9 cellular contexts compared by ENCODE assay signal in genomic region chr1:3501856-3502665, GRCh38. TPM values are rescaled to one million over a fixed set of nuclear protein-coding genes. Genes with fewer than 3 reads are reported as not detected.
DNase-seq lines count a peak whose midpoint lies in the region; ATAC-seq and TF ChIP-seq lines count a peak whose summit lies in the region.
"Had no signal": no experiment of that assay in that cellular context is flagged by ENCODE, and none has a peak within 500 bp of the region (broad histone marks: within the 10 kb centered on the region; RNA-seq: fewer than 3 reads in every experiment).

No MANE protein-coding gene starts in this region.

- WGBS in psoas muscle, 3 donors, result 54 to 66% (median 56%) methylated on average over 20 to 26 of the region's 26 CpGs

- ATAC-seq in activated CD8-positive, alpha-beta memory T cell treated with anti-CD3 and anti-CD28 coated beads, Interleukin-2, amount 10 ng/mL, durations not matched to agents 7 days and 5 days, result peak; percentile 48
- peak in 2 of 4 donors; percentile 25 to 28 for ATAC-seq in psoas muscle

- H3K27ac Mint-ChIP-seq in activated CD8-positive, alpha-beta memory T cell treated with anti-CD3 and anti-CD28 coated beads, Interleukin-2, amount 10 ng/mL, durations not matched to agents 7 days and 5 days, result no peak overlapping the region
- H3K27ac Mint-ChIP-seq in activated CD4-positive, alpha-beta T cell treated with anti-CD3 and anti-CD28 coated beads, Interleukin-2, amount 10 ng/mL, durations not matched to agents 7 days and 5 days, result no peak overlapping the region
- H3K27ac Mint-ChIP-seq in CD14-positive monocyte, result no peak overlapping the region

- POLR2A ChIA-PET in activated CD4-positive, alpha-beta T cell treated with anti-CD3 and anti-CD28 coated beads, Interleukin-2, amount 10 ng/mL, durations not matched to agents 7 days and 5 days (lab: Charles Lee), result no interaction called here

- H3K9me3 ChIP-seq in psoas muscle, result no peaks in the 10 kb centered on the region

- H3K27me3 ChIP-seq in psoas muscle (ENCODE audit: insufficient read depth in 3 of 3, low read length in 2 of 3), result no peaks in the 10 kb centered on the region

- peaks cover 18% of the 10 kb centered on the region for H3K4me1 ChIP-seq in psoas muscle

- DNase-seq in activated CD8-positive, alpha-beta memory T cell treated with anti-CD3 and anti-CD28 coated beads, Interleukin-2, amount 10 ng/mL, durations not matched to agents 7 days and 5 days, result no peak
- no peak for DNase-seq in activated CD8-positive, alpha-beta memory T cell treated with anti-CD3 and anti-CD28 coated beads, Interleukin-2, amount 50 U/mL, for 48 hours
- DNase-seq in activated CD4-positive, alpha-beta T cell treated with anti-CD3 and anti-CD28 coated beads, Interleukin-2, amount 10 ng/mL, durations not matched to agents 7 days and 5 days, result peak; percentile 15
- DNase-seq in glomerular visceral epithelial cell (ENCODE audit: extremely low spot score) (peak; percentile 34), psoas muscle (peak; percentile 61 to 82), NCI-H1048 (lab: John Stamatoyannopoulos, UW) (no peak), SKM-1 treated with dmso at 0.1 percent for 144 hours (lab: John Stamatoyannopoulos, UW; ENCODE audit: unreplicated experiment) (no peak), CD14-positive monocyte (ENCODE audit: low spot score) (no peak)

- no peak overlapping the region for H3K4me3 ChIP-seq in psoas muscle

- no peak overlapping the region for H3K27ac ChIP-seq in psoas muscle

- TF ChIP-seq CTCF in psoas muscle (IDR thresholded peaks at IDR 0.05), result no peak
- no peak for TF ChIP-seq CTCF in CD14-positive monocyte (IDR thresholded peaks at IDR 0.05)

- H3K36me3 Mint-ChIP-seq in activated CD8-positive, alpha-beta memory T cell treated with anti-CD3 and anti-CD28 coated beads, Interleukin-2, amount 10 ng/mL, durations not matched to agents 7 days and 5 days, result no peaks in the 10 kb centered on the region
- no peaks in the 10 kb centered on the region for H3K36me3 Mint-ChIP-seq in activated CD4-positive, alpha-beta T cell treated with anti-CD3 and anti-CD28 coated beads, Interleukin-2, amount 10 ng/mL, durations not matched to agents 7 days and 5 days (ENCODE audit: low read depth)
- peaks cover 0 to 2% of the 10 kb centered on the region in 2 donors for H3K36me3 Mint-ChIP-seq in CD14-positive monocyte

- no peaks in the 10 kb centered on the region for H3K36me3 ChIP-seq in psoas muscle (ENCODE audit: insufficient read depth in 1 of 2, low read depth in 1 of 2)

- H3K4me3 Mint-ChIP-seq in activated CD8-positive, alpha-beta memory T cell treated with anti-CD3 and anti-CD28 coated beads, Interleukin-2, amount 10 ng/mL, durations not matched to agents 7 days and 5 days, result no peak overlapping the region
- H3K4me3 Mint-ChIP-seq in activated CD4-positive, alpha-beta T cell treated with anti-CD3 and anti-CD28 coated beads, Interleukin-2, amount 10 ng/mL, durations not matched to agents 7 days and 5 days, result no peak overlapping the region
- no peak overlapping the region for H3K4me3 Mint-ChIP-seq in CD14-positive monocyte

- intact Hi-C loops in psoas muscle (cut with DNase I), result no loop called here
- intact Hi-C loops in CD14-positive monocyte (cut with micrococcal nuclease), result no loop called here

- no peaks in the 10 kb centered on the region for H3K9me3 Mint-ChIP-seq in activated CD8-positive, alpha-beta memory T cell treated with anti-CD3 and anti-CD28 coated beads, Interleukin-2, amount 10 ng/mL, durations not matched to agents 7 days and 5 days (ENCODE audit: low read depth)
- no peaks in the 10 kb centered on the region for H3K9me3 Mint-ChIP-seq in activated CD4-positive, alpha-beta T cell treated with anti-CD3 and anti-CD28 coated beads, Interleukin-2, amount 10 ng/mL, durations not matched to agents 7 days and 5 days
- H3K9me3 Mint-ChIP-seq in CD14-positive monocyte, result peaks cover 0 to 2% (median 0%) of the 10 kb centered on the region in 7 donors

- H3K27me3 Mint-ChIP-seq in activated CD8-positive, alpha-beta memory T cell treated with anti-CD3 and anti-CD28 coated beads, Interleukin-2, amount 10 ng/mL, durations not matched to agents 7 days and 5 days, result no peaks in the 10 kb centered on the region
- H3K27me3 Mint-ChIP-seq in activated CD4-positive, alpha-beta T cell treated with anti-CD3 and anti-CD28 coated beads, Interleukin-2, amount 10 ng/mL, durations not matched to agents 7 days and 5 days, result no peaks in the 10 kb centered on the region
- peaks cover 0 to 2% (median 1%) of the 10 kb centered on the region in 3 donors for H3K27me3 Mint-ChIP-seq in CD14-positive monocyte (ENCODE audit: low read depth in 3 of 3)

- no peaks in the 10 kb centered on the region for H3K4me1 Mint-ChIP-seq in activated CD8-positive, alpha-beta memory T cell treated with anti-CD3 and anti-CD28 coated beads, Interleukin-2, amount 10 ng/mL, durations not matched to agents 7 days and 5 days
- H3K4me1 Mint-ChIP-seq in activated CD4-positive, alpha-beta T cell treated with anti-CD3 and anti-CD28 coated beads, Interleukin-2, amount 10 ng/mL, durations not matched to agents 7 days and 5 days, result no peaks in the 10 kb centered on the region
- H3K4me1 Mint-ChIP-seq in CD14-positive monocyte, result no peaks in the 10 kb centered on the region

- CTCF ChIA-PET in activated CD8-positive, alpha-beta memory T cell treated with anti-CD3 and anti-CD28 coated beads, Interleukin-2, amount 10 ng/mL, durations not matched to agents 7 days and 5 days (lab: Charles Lee), result no interaction called here
- CTCF ChIA-PET in activated CD4-positive, alpha-beta T cell treated with anti-CD3 and anti-CD28 coated beads, Interleukin-2, amount 10 ng/mL, durations not matched to agents 7 days and 5 days (lab: Charles Lee), result interaction anchor here (0.6 kb wide), 1 partner anchor 77 kb away, joined by 3 read pairs; no protein-coding TSS in a partner anchor

RNA-seq across cellular contexts. Expression of gene ARHGEF16, which starts 47.6 kb away (rescaled TPM):
- not detected for total RNA-seq in activated CD8-positive, alpha-beta memory T cell treated with anti-CD3 and anti-CD28 coated beads, Interleukin-2, amount 10 ng/mL, durations not matched to agents 7 days and 5 days
- not detected for total RNA-seq in activated CD4-positive, alpha-beta T cell treated with anti-CD3 and anti-CD28 coated beads, Interleukin-2, amount 10 ng/mL, durations not matched to agents 7 days and 5 days
- under 1 TPM; 0.29 to 0.56 (median 0.49) TPM for total RNA-seq in psoas muscle
- polyA plus RNA-seq in psoas muscle (under 1 TPM; 0.29 to 0.55 (median 0.52) TPM), CD14-positive monocyte (not detected)
- total RNA-seq: T-helper 2 cell treated with Interferon-gamma antibody and Interleukin-4, amounts not matched to agents 100 ng/mL and 5 ng/mL, for 36 hours had no signal

Comparison
In these comparisons a context has a peak if more than half of its experiments do, and no peak if none do; other contexts are left out.
1. DNase-seq: peak in activated CD4-positive, alpha-beta T cell treated with anti-CD3 and anti-CD28 coated beads, Interleukin-2, amount 10 ng/mL, durations not matched to agents 7 days and 5 days (single experiment), glomerular visceral epithelial cell (single experiment) and psoas muscle (2 of 2); none in activated CD8-positive, alpha-beta memory T cell treated with anti-CD3 and anti-CD28 coated beads, Interleukin-2, amount 10 ng/mL, durations not matched to agents 7 days and 5 days (single experiment), activated CD8-positive, alpha-beta memory T cell treated with anti-CD3 and anti-CD28 coated beads, Interleukin-2, amount 50 U/mL, for 48 hours (single experiment), NCI-H1048 (single experiment), SKM-1 treated with dmso at 0.1 percent for 144 hours (single experiment) and CD14-positive monocyte (single experiment).